32 cellular contexts compared by ENCODE assay signal in the genomic region with DNA sequence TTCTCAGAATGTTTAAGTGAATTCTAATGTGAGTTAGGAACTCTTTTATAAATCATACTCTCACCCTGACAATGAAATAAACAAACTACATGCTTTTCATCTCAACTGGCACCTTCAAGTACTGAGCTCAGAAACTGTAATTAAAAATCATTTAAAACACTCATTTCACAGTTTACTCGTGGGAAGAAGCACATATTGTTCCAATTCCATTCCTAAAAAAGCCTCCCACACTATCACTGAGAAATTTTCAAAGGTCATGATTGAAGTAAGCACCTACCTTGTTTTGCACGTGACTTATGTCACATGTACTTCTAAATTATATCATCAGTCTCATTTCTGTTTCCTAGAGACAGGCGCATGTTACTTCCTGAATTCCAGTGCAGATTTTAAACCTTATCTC.
"Had no signal": no experiment of that assay in that cellular context is flagged by ENCODE, and none has a peak within 500 bp of the region (broad histone marks: within the 10 kb centered on the region; RNA-seq: fewer than 3 reads in every experiment).

No MANE protein-coding gene starts in this region.

- H3K36me3 ChIP-seq: ascending aorta, pancreas, sigmoid colon, thyroid gland, upper lobe of left lung, vagina had no signal

- ATAC-seq: naive thymus-derived CD4-positive, alpha-beta T cell; psoas muscle; stimulated activated memory B cell treated with anti-CD40 and anti-IgM and Interleukin-4, amounts not matched to agents 10 μg/mL and 1 μg/mL and 100 μg/mL, for 72 hours; stimulated activated naive CD8-positive, alpha-beta T cell treated with anti-CD3 and anti-CD28 coated beads, Interleukin-15, amount 100 ng/mL, for 72 hours had no signal

- FAIRE-seq: kidney, pancreas, small intestine had no signal

- H3K4me3 ChIP-seq: ascending aorta, coronary artery, dorsolateral prefrontal cortex, pancreas, psoas muscle, sigmoid colon, thyroid gland, upper lobe of left lung, vagina had no signal

- H3K27me3 ChIP-seq: ascending aorta, dorsolateral prefrontal cortex, pancreas, sigmoid colon, thyroid gland, upper lobe of left lung, vagina had no signal

- H3K27ac ChIP-seq: ascending aorta, coronary artery, dorsolateral prefrontal cortex, pancreas, psoas muscle, thyroid gland, upper lobe of left lung, vagina, VCaP had no signal

- DNase-seq: activated CD4-positive, alpha-beta memory T cell treated with anti-CD3 and anti-CD28 coated beads for 36 hours; activated CD4-positive, alpha-beta T cell treated with anti-CD3 and anti-CD28 coated beads for 48 hours; activated CD8-positive, alpha-beta memory T cell treated with anti-CD3 and anti-CD28 coated beads, Interleukin-2, amount 50 U/mL, for 4 hours; activated effector memory CD4-positive, alpha-beta T cell treated with anti-CD3 and anti-CD28 coated beads, Interleukin-2, amount 50 U/mL, for 16 hours; activated naive CD4-positive, alpha-beta T cell treated with anti-CD3 and anti-CD28 coated beads for 36 hours; activated naive CD8-positive, alpha-beta T cell treated with anti-CD3 and anti-CD28 coated beads, Interleukin-2, amount 10 ng/mL, durations not matched to agents 7 days and 5 days; activated T-cell treated with anti-CD3 and anti-CD28 coated beads, Interleukin-2, amount 50 U/mL, for 1 hour; dorsolateral prefrontal cortex; effector memory CD4-positive, alpha-beta T cell; erythroblast; head of caudate nucleus; hippocampal formation; kidney; midbrain; naive thymus-derived CD4-positive, alpha-beta T cell; nucleus accumbens; pancreas; psoas muscle; sigmoid colon; small intestine; stimulated activated CD4-positive, alpha-beta T cell treated with anti-CD3 and anti-CD28 coated beads, Interleukin-1b, Interleukin-23, amount 100 ng/mL, for 48 hours; stimulated activated CD4-positive, alpha-beta T cell treated with anti-CD3 and anti-CD28 coated beads, Interleukin-4, amount 100 ng/mL, for 4 hours; stimulated activated CD8-positive, alpha-beta memory T cell treated with anti-CD3 and anti-CD28 coated beads, Interleukin-4, amount 100 ng/mL, for 48 hours; stimulated activated naive CD8-positive, alpha-beta T cell treated with anti-CD3 and anti-CD28 coated beads, Interleukin-15, amount 100 ng/mL, for 72 hours; substantia nigra; thyroid gland; upper lobe of left lung had no signal
